ENCODE assay signal across 8 cellular contexts in the genomic region with DNA sequence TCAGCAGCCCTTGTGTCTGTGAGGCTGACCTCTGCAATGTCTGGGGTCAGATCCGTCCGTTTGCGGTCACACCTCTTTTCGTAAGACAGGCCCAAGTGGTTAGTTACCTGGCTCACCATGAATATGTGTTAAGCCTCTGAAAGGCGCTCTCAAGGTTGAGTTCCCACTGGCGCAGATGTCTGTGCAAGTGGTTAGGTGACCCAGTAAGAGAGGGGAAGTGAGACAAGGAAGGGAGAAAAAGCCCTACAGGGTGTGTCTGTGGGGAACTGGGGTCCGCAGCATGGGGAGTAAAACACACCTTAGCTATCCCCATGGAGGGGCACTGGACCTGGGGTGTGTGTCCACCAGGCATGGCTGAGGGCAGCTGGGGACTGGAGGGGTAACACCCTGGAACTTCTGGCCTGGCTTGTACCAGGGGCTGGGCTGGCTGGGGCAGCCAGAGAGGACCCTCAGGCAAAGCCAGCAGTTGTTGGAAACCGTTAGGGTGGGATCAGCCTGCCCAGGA.
DNase-seq lines count a peak whose midpoint lies in the region; ATAC-seq and TF ChIP-seq lines count a peak whose summit lies in the region.

No MANE protein-coding gene starts in this region.

- no peaks in the 10 kb centered on the region for H3K9me3 Mint-ChIP-seq in Caco-2 (ENCODE audit: unreplicated experiment)

- H3K4me1 ChIP-seq in Caco-2, result no peaks in the 10 kb centered on the region
- H3K4me1 ChIP-seq in fibroblast of lung (ENCODE audit: control insufficient read depth, extremely low read depth, insufficient read depth, low read length), result peaks cover 6% of the 10 kb centered on the region

- H3K4me1 Mint-ChIP-seq in Caco-2 (ENCODE audit: low read depth, unreplicated experiment), result no peaks in the 10 kb centered on the region

- CTCF ChIA-PET in Caco-2 (lab: Charles Lee), result no interaction called here

- H3K9ac ChIP-seq in fibroblast of lung (ENCODE audit: insufficient read depth, low read length), result no peak overlapping the region

- no peak overlapping the region for H3K27ac ChIP-seq in fibroblast of lung (ENCODE audit: insufficient read depth, low read length)

- no peaks in the 10 kb centered on the region for H4K20me1 ChIP-seq in fibroblast of lung (ENCODE audit: control insufficient read depth, extremely low read depth, insufficient read depth, low read length)

- intact Hi-C loops in Caco-2 (cut with micrococcal nuclease; ENCODE audit: unreplicated experiment), result no loop called here

- H3K27ac Mint-ChIP-seq in Caco-2 (ENCODE audit: unreplicated experiment), result peak overlapping the region; percentile 38

- no peaks in the 10 kb centered on the region for H3K79me2 ChIP-seq in fibroblast of lung (ENCODE audit: control insufficient read depth, insufficient read depth, low read length)

- POLR2A ChIA-PET in Caco-2 (lab: Charles Lee), result no interaction called here

- H3K4me3 ChIP-seq in Caco-2 (ENCODE audit: low read depth, low read length), result no peak overlapping the region
- H3K4me3 ChIP-seq in fibroblast of lung (replicated peaks in 1 of 4; ENCODE audit: control extremely low read depth in 1 of 4, insufficient read depth in 1 of 4, low read depth in 3 of 4, low read length in 4 of 4), result no peak overlapping the region

- peak overlapping the region; percentile 1 for H2AFZ ChIP-seq in fibroblast of lung (ENCODE audit: low read length)

- no peaks in the 10 kb centered on the region for H3K36me3 ChIP-seq in Caco-2 (ENCODE audit: control insufficient read depth, insufficient read depth, low read length)
- no peaks in the 10 kb centered on the region for H3K36me3 ChIP-seq in fibroblast of lung (ENCODE audit: control insufficient read depth, insufficient read depth, low read length)

- no peak for TF ChIP-seq CTCF in Caco-2 (IDR thresholded peaks at IDR 0.05; ENCODE audit: insufficient read depth in 1 of 2, low read depth in 1 of 2, low read length in 1 of 2, severe bottlenecking in 1 of 2, unreplicated experiment in 1 of 2)
- no peak for TF ChIP-seq CTCF in fibroblast of lung (conservative IDR thresholded peaks at IDR 0.05 in 1 of 2, IDR thresholded peaks at IDR 0.05 in 1 of 2; ENCODE audit: low read depth in 1 of 2, low read length in 2 of 2)

- ATAC-seq in GM21526 (IDR thresholded peaks at IDR 0.05; ENCODE audit: low FRiP score, unreplicated experiment) (peak; percentile 81), HG03571 (IDR thresholded peaks at IDR 0.05; ENCODE audit: unreplicated experiment) (peak; percentile 92)

- DNase-seq in Caco-2 (no peak), fibroblast of lung (ENCODE audit: low read depth in 2 of 2) (no peak), DMS153 treated with DMSO at 0.1 percent for 48 hours (lab: John Stamatoyannopoulos, UW; ENCODE audit: unreplicated experiment) (no peak), NCI-H2227 (lab: John Stamatoyannopoulos, UW; ENCODE audit: unreplicated experiment) (no peak), midbrain (lab: John Stamatoyannopoulos, UW) (no peak)
- DNase-seq in activated CD4-positive, alpha-beta T cell treated with anti-CD3 and anti-CD28 coated beads, Interleukin-2, amount 50 U/mL, for 48 hours, result no peak

- no TSS peak for BruUV-seq in Caco-2 (replicated peaks; lab: Mats Ljungman, UMichigan)

- H3K27me3 Mint-ChIP-seq in Caco-2 (ENCODE audit: insufficient read depth, unreplicated experiment), result no peaks in the 10 kb centered on the region

- H3K4me2 ChIP-seq in fibroblast of lung (ENCODE audit: extremely low read depth, insufficient read depth, low read length), result no peak overlapping the region

- no peaks in the 10 kb centered on the region for H3K36me3 Mint-ChIP-seq in Caco-2 (ENCODE audit: insufficient read depth, unreplicated experiment)

- H3K9me3 ChIP-seq in Caco-2, result no peaks in the 10 kb centered on the region
- no peaks in the 10 kb centered on the region for H3K9me3 ChIP-seq in fibroblast of lung (ENCODE audit: control insufficient read depth, insufficient read depth, low read depth, low read length)

- H3K4me3 Mint-ChIP-seq in Caco-2 (ENCODE audit: unreplicated experiment), result no peak overlapping the region

- H3K27me3 ChIP-seq in Caco-2 (replicated peaks; ENCODE audit: control insufficient read depth, insufficient read depth, low read length) (no peaks in the 10 kb centered on the region), fibroblast of lung (ENCODE audit: control insufficient read depth, insufficient read depth, low read length) (peaks cover 5% of the 10 kb centered on the region)
